In the genomic region with DNA sequence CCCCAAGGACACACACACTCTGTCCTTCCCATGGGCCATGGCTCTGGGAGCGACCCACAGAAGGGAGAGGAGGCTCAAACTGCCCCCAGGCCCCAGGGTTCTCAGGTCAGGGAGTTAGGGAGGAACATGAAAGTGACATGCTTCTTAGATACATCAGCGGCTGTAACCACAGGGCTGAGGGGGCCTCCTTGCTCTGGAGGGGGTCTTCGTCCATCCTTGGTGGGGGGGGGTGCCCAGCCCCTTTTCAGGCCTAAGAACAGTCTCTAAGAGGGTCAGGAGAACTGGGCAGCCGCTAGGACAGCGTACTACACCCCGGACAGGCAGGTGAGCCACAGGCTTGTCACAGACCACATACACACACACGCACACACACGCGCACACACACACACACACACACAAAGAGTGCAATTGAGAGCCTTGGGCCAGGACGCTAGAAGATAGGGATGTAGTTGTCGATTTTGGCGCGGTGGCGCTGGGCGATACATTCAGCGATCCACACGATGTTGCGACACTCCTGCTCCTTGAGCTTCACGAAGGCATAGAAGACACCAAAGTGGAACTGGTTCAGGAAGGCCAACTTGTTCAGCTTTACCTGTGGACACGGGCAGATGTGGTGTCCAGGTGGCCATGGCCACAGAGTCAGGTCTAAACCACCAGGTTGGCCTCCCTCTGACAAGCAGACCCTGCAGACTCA, we compare ENCODE assay signal across 25 cellular contexts. TPM values are rescaled to one million over a fixed set of nuclear protein-coding genes. Genes with fewer than 3 reads are reported as not detected.
DNase-seq lines count a peak whose midpoint lies in the region; ATAC-seq, FAIRE-seq and TF ChIP-seq lines count a peak whose summit lies in the region.
"Had no signal": no experiment of that assay in that cellular context is flagged by ENCODE, and none has a peak within 500 bp of the region (broad histone marks: within the 10 kb centered on the region; RNA-seq: fewer than 3 reads in every experiment).

No MANE protein-coding gene starts in this region.

- peak overlapping the region; percentile 24 for H3K27ac Mint-ChIP-seq in endothelial cell (ENCODE audit: unreplicated experiment)
- H3K27ac Mint-ChIP-seq: activated CD8-positive, alpha-beta memory T cell treated with anti-CD3 and anti-CD28 coated beads, Interleukin-2, amount 10 ng/mL, durations not matched to agents 7 days and 5 days; dendritic cell treated with granulocyte-macrophage colony-stimulating factor and Interleukin-4, amounts not matched to agents 40 ng/mL and 50 ng/mL, for 4 days; type B pancreatic cell had no signal

- H3K4me3 Mint-ChIP-seq in endothelial cell (ENCODE audit: unreplicated experiment): peak overlapping the region; percentile 59
- H3K4me3 Mint-ChIP-seq: activated CD8-positive, alpha-beta memory T cell treated with anti-CD3 and anti-CD28 coated beads, Interleukin-2, amount 10 ng/mL, durations not matched to agents 7 days and 5 days; dendritic cell treated with granulocyte-macrophage colony-stimulating factor and Interleukin-4, amounts not matched to agents 40 ng/mL and 50 ng/mL, for 4 days; type B pancreatic cell had no signal

- peaks cover 23% of the 10 kb centered on the region for H3K27me3 Mint-ChIP-seq in endothelial cell (ENCODE audit: unreplicated experiment)
- H3K27me3 Mint-ChIP-seq: activated CD8-positive, alpha-beta memory T cell treated with anti-CD3 and anti-CD28 coated beads, Interleukin-2, amount 10 ng/mL, durations not matched to agents 7 days and 5 days; type B pancreatic cell had no signal

- no peak for FAIRE-seq in HepG2 (lab: Jason Lieb, UNC)
- FAIRE-seq: islet of Langerhans, TTC549 had no signal

- no peaks in the 10 kb centered on the region for H3K27me3 ChIP-seq in HepG2 (ENCODE audit: control insufficient read depth in 1 of 2, insufficient read depth in 2 of 2, low read length in 2 of 2)
- H3K27me3 ChIP-seq in right lobe of liver: no peaks in the 10 kb centered on the region
- no peaks in the 10 kb centered on the region for H3K27me3 ChIP-seq in thyroid gland
- H3K27me3 ChIP-seq: hepatocyte had no signal

- no peak for DNase-seq in HepG2 (ENCODE audit: low spot score)
- DNase-seq in right lobe of liver: no peak
- no peak for DNase-seq in endothelial cell (ENCODE audit: low spot score)
- DNase-seq in thyroid gland: no peak
- no peak for DNase-seq in Ammon's horn (ENCODE audit: low spot score)
- DNase-seq: activated CD8-positive, alpha-beta memory T cell treated with anti-CD3 and anti-CD28 coated beads, Interleukin-2, amount 10 ng/mL, durations not matched to agents 7 days and 5 days; activated effector memory CD4-positive, alpha-beta T cell treated with Interleukin-2 at 50 U/mL for 16 hours; lower lobe of right lung; NCI-H1105 treated with DMSO at 0.1 percent for 48 hours; NCI-H2107; NCI-H510A; Right ventricle myocardium superior; stimulated activated naive CD4-positive, alpha-beta T cell treated with Interleukin-2 at 50 U/mL for 16 hours; SW 1271 had no signal

- no peak overlapping the region for H2AFZ ChIP-seq in HepG2 (ENCODE audit: low read length)
- H2AFZ ChIP-seq: hepatocyte, parathyroid adenoma had no signal

- CTCF ChIA-PET in HepG2 (lab: Yijun Ruan, JAX; ENCODE audit: low intra/inter-chr PET ratio, low total read pairs): no interaction called here

- H3K36me3 ChIP-seq in HepG2 (replicated peaks in 1 of 2; ENCODE audit: control insufficient read depth in 1 of 2, insufficient read depth in 2 of 2, low read length in 2 of 2) (peaks cover 11 to 33% of the 10 kb centered on the region in 2 experiments; a peak in 4 of 5 replicates), right lobe of liver (peaks cover 0 to 3% (median 0%) of the 10 kb centered on the region in 4 donors), thyroid gland (peaks cover 21 to 23% of the 10 kb centered on the region in 2 donors)

- TF ChIP-seq CTCF in HepG2 (CRISPR knock-in tag; IDR thresholded peaks at IDR 0.05): no peak
- TF ChIP-seq CTCF in right lobe of liver (IDR thresholded peaks at IDR 0.05): no peak
- no peak for TF ChIP-seq CTCF in endothelial cell (IDR thresholded peaks at IDR 0.05; ENCODE audit: unreplicated experiment)
- no peak for TF ChIP-seq CTCF in thyroid gland (IDR thresholded peaks at IDR 0.05)

- BruUV-seq in HepG2 (replicated peaks; lab: Mats Ljungman, UMichigan): TSS peak; percentile 74

- in situ Hi-C loops in HepG2 (cut with HindIII; ENCODE audit: extremely low pct_ligation_motif_present, low pct_unique_long_range_greater_than_20kb): no loop called here

- TF ChIP-seq RAD21 in HepG2 (CRISPR knock-in tag; IDR thresholded peaks at IDR 0.05): no peak

- no peak for TF ChIP-seq EP300 in HepG2 (IDR thresholded peaks at IDR 0.05; ENCODE audit: low read depth in 2 of 2, low read length in 2 of 2)
- no peak for TF ChIP-seq EP300 in HepG2 (CRISPR knock-in tag; IDR thresholded peaks at IDR 0.05; ENCODE audit: borderline replicate concordance)

- H3K9me3 ChIP-seq in HepG2 (ENCODE audit: low read length) (no peaks in the 10 kb centered on the region), right lobe of liver (no peaks in the 10 kb centered on the region), thyroid gland (no peaks in the 10 kb centered on the region)
- H3K9me3 ChIP-seq: BLaER1, lower lobe of right lung had no signal

- H3K4me3 ChIP-seq in HepG2 (replicated peaks in 1 of 3; ENCODE audit: insufficient read depth in 1 of 3, low read depth in 2 of 3, low read length in 3 of 3) (no peak overlapping the region), right lobe of liver (no peak overlapping the region), thyroid gland (replicated peaks in 1 of 3) (no peak overlapping the region)
- H3K4me3 ChIP-seq: BLaER1, hepatocyte, lower lobe of right lung had no signal

- H4K20me1 ChIP-seq in HepG2 (ENCODE audit: insufficient read depth, low read length): no peaks in the 10 kb centered on the region

- ATAC-seq in HepG2: no peak
- ATAC-seq in right lobe of liver: no peak
- no peak for ATAC-seq in HG03432 (IDR thresholded peaks at IDR 0.05; ENCODE audit: unreplicated experiment)
- ATAC-seq: activated CD8-positive, alpha-beta memory T cell treated with anti-CD3 and anti-CD28 coated beads, Interleukin-2, amount 10 ng/mL, durations not matched to agents 7 days and 5 days; lower lobe of right lung had no signal

- H3K4me1 ChIP-seq in HepG2 (ENCODE audit: insufficient read depth, low read length) (peaks cover 5% of the 10 kb centered on the region), right lobe of liver (peaks cover 0 to 23% (median 11%) of the 10 kb centered on the region in 4 donors), thyroid gland (peaks cover 58 to 73% of the 10 kb centered on the region in 2 donors)

- peaks cover 27% of the 10 kb centered on the region for H3K36me3 Mint-ChIP-seq in endothelial cell (ENCODE audit: low read depth, unreplicated experiment)

- POLR2A ChIA-PET in HepG2 (lab: Yijun Ruan, JAX): no interaction called here

- WGBS in HepG2 (ENCODE audit: low lambda C conversion rate): 97% methylated on average over 20 of the region's 20 CpGs
- WGBS in right lobe of liver (ENCODE audit: insufficient coverage, low coverage, low lambda C conversion rate, missing lambda C conversion rate): 90% methylated on average over 4 of the region's 20 CpGs
- 95 to 96% methylated on average over 20 of the region's 20 CpGs for WGBS in thyroid gland, 2 donors

- H3K9ac ChIP-seq in HepG2 (ENCODE audit: insufficient read depth, low read depth, low read length): no peak overlapping the region
- H3K9ac ChIP-seq: BLaER1, parathyroid adenoma had no signal

- no peaks in the 10 kb centered on the region for H3K9me3 Mint-ChIP-seq in endothelial cell (ENCODE audit: unreplicated experiment)
- H3K9me3 Mint-ChIP-seq: dendritic cell treated with granulocyte-macrophage colony-stimulating factor and Interleukin-4, amounts not matched to agents 40 ng/mL and 50 ng/mL, for 4 days; type B pancreatic cell had no signal

- H3K4me2 ChIP-seq in HepG2 (ENCODE audit: low read depth, low read length): no peak overlapping the region
- H3K4me2 ChIP-seq: BLaER1, hepatocyte had no signal

- peaks cover 9% of the 10 kb centered on the region for H3K4me1 Mint-ChIP-seq in endothelial cell (ENCODE audit: unreplicated experiment)

- no peak for TF ChIP-seq POLR2A in HepG2 (IDR thresholded peaks at IDR 0.05; ENCODE audit: insufficient read depth in 1 of 2, low read depth in 2 of 2, low read length in 2 of 2)
- no peak for TF ChIP-seq POLR2A in right lobe of liver (IDR thresholded peaks at IDR 0.05)
- no peak for TF ChIP-seq POLR2A in thyroid gland (IDR thresholded peaks at IDR 0.05)

- intact Hi-C loops in HepG2 (cut with micrococcal nuclease; ENCODE audit: unreplicated experiment) (no loop called here), right lobe of liver (cut with DNase I) (no loop called here), thyroid gland (cut with DNase I) (no loop called here)

- no peaks in the 10 kb centered on the region for H3K79me2 ChIP-seq in HepG2 (ENCODE audit: insufficient read depth, low read length)
- H3K79me2 ChIP-seq: hepatocyte, parathyroid adenoma had no signal

- H3K27ac ChIP-seq in HepG2 (ENCODE audit: extremely low read length, insufficient read depth, low read length) (no peak overlapping the region), right lobe of liver (no peak overlapping the region), thyroid gland (no peak overlapping the region)
- H3K27ac ChIP-seq: BLaER1, hepatocyte, lower lobe of right lung, parathyroid adenoma had no signal

RNA-seq across cellular contexts. Expression of gene HSD11B2, which starts 7.3 kb away (rescaled TPM):
- total RNA-seq in HepG2 (2016; rRNA removed; fragmentation: Illumina TruSeq; extraction: Trizol): 6.7 and 13.6 TPM in 2 replicates
- total RNA-seq in HepG2 (2016; cell fraction: cytosol; rRNA removed; fragmentation: Illumina TruSeq; extraction: Trizol; ENCODE audit: low read depth): 3.9 and 4.1 TPM in 2 replicates
- 5.4 and 13.4 TPM in 2 replicates for total RNA-seq in HepG2 (2016; cell fraction: insoluble cytoplasmic fraction; rRNA removed; fragmentation: Illumina TruSeq; extraction: Trizol)
- 8.8 TPM in 2 replicates for total RNA-seq in HepG2 (2016; cell fraction: membrane; rRNA removed; fragmentation: Illumina TruSeq; extraction: Trizol)
- 14.6 and 15.0 TPM in 2 replicates for total RNA-seq in HepG2 (2016; cell fraction: nucleus; rRNA removed; fragmentation: Illumina TruSeq; extraction: Trizol)
- polyA plus RNA-seq in HepG2 (2011; rRNA removed): 8.9 and 11.9 TPM in 2 replicates
- 5.3 and 6.3 TPM in 2 replicates for polyA plus RNA-seq in HepG2 (2011; cell fraction: cytosol; rRNA removed)
- 34.2 and 34.3 TPM in 2 replicates for polyA plus RNA-seq in HepG2 (2011; cell fraction: nucleus; rRNA removed)
- 8.4 and 11.0 TPM in 2 replicates for polyA plus RNA-seq in HepG2 (2012)
- polyA plus RNA-seq in HepG2 (2016; cell fraction: cytosol; fragmentation: Illumina TruSeq; extraction: Trizol; ENCODE audit: low read depth): 6.5 and 9.3 TPM in 2 replicates
- 11.1 and 13.3 TPM in 2 replicates for polyA plus RNA-seq in HepG2 (2016; cell fraction: insoluble cytoplasmic fraction; fragmentation: Illumina TruSeq; extraction: Trizol; ENCODE audit: low read depth)
- 11.3 and 12.9 TPM in 2 replicates for polyA plus RNA-seq in HepG2 (2016; cell fraction: membrane; fragmentation: Illumina TruSeq; extraction: Trizol; ENCODE audit: low read depth)
- polyA plus RNA-seq in HepG2 (2016; cell fraction: nucleus; fragmentation: Illumina TruSeq; extraction: Trizol; ENCODE audit: insufficient read depth, low read depth): 48.6 and 52.7 TPM in 2 replicates
- 3.3 and 16.4 TPM in 2 replicates for polyA minus RNA-seq in HepG2 (2011; rRNA and poly(A)+ RNA removed; ENCODE audit: low replicate concordance)
- 4.1 and 8.5 TPM in 2 replicates for polyA minus RNA-seq in HepG2 (2011; cell fraction: cytosol; rRNA and poly(A)+ RNA removed)
- polyA minus RNA-seq in HepG2 (2011; cell fraction: nucleus; rRNA and poly(A)+ RNA removed): 8.7 and 11.3 TPM in 2 replicates
- 1 to 10 TPM; 1.3 to 2.7 (median 2.1) TPM for total RNA-seq in right lobe of liver
- total RNA-seq in endothelial cell (ENCODE audit: unreplicated experiment): 3.3 TPM
- 10 to 100 TPM in 2 of 4 donors, 1 to 10 TPM in 2; 4.6 to 11.9 (median 9.0) TPM for total RNA-seq in thyroid gland
- total RNA-seq: A172, fibroblast of villous mesenchyme had no signal

RNA-seq across cellular contexts. Expression of gene ZDHHC1, which starts 22.0 kb away (rescaled TPM):
- total RNA-seq in HepG2 (2016; rRNA removed; fragmentation: Illumina TruSeq; extraction: Trizol): 0.36 and 1.1 TPM in 2 replicates
- total RNA-seq in HepG2 (2016; cell fraction: cytosol; rRNA removed; fragmentation: Illumina TruSeq; extraction: Trizol; ENCODE audit: low read depth): 1.6 and 1.9 TPM in 2 replicates
- 0.33 and 1.3 TPM in 2 replicates for total RNA-seq in HepG2 (2016; cell fraction: insoluble cytoplasmic fraction; rRNA removed; fragmentation: Illumina TruSeq; extraction: Trizol)
- total RNA-seq in HepG2 (2016; cell fraction: membrane; rRNA removed; fragmentation: Illumina TruSeq; extraction: Trizol): 2.2 and 3.3 TPM in 2 replicates
- total RNA-seq in HepG2 (2016; cell fraction: nucleus; rRNA removed; fragmentation: Illumina TruSeq; extraction: Trizol): 0.96 and 3.2 TPM in 2 replicates
- 0.47 and 0.51 TPM in 2 replicates for polyA plus RNA-seq in HepG2 (2011; rRNA removed)
- 0.28 and 0.60 TPM in 2 replicates for polyA plus RNA-seq in HepG2 (2011; cell fraction: cytosol; rRNA removed)
- polyA plus RNA-seq in HepG2 (2011; cell fraction: nucleus; rRNA removed): 2.1 and 2.7 TPM in 2 replicates
- 0.36 and 1.0 TPM in 2 replicates for polyA plus RNA-seq in HepG2 (2012)
- 1.3 and 1.6 TPM in 2 replicates for polyA plus RNA-seq in HepG2 (2016; cell fraction: cytosol; fragmentation: Illumina TruSeq; extraction: Trizol; ENCODE audit: low read depth)
- polyA plus RNA-seq in HepG2 (2016; cell fraction: insoluble cytoplasmic fraction; fragmentation: Illumina TruSeq; extraction: Trizol; ENCODE audit: low read depth): 0.35 and 0.63 TPM in 2 replicates
- 1.2 and 1.6 TPM in 2 replicates for polyA plus RNA-seq in HepG2 (2016; cell fraction: membrane; fragmentation: Illumina TruSeq; extraction: Trizol; ENCODE audit: low read depth)
- 1.3 and 1.4 TPM in 2 replicates for polyA plus RNA-seq in HepG2 (2016; cell fraction: nucleus; fragmentation: Illumina TruSeq; extraction: Trizol; ENCODE audit: insufficient read depth, low read depth)
- 1.6 and 5.9 TPM in 2 replicates for polyA minus RNA-seq in HepG2 (2011; rRNA and poly(A)+ RNA removed; ENCODE audit: low replicate concordance)
- 0.26 TPM in 1 of 2 replicates, not detected in the other for polyA minus RNA-seq in HepG2 (2011; cell fraction: cytosol; rRNA and poly(A)+ RNA removed)
- 1.6 and 3.5 TPM in 2 replicates for polyA minus RNA-seq in HepG2 (2011; cell fraction: nucleus; rRNA and poly(A)+ RNA removed)
- 1 to 10 TPM; 1.2 to 4.0 (median 1.8) TPM for total RNA-seq in right lobe of liver
- 7.2 TPM for total RNA-seq in endothelial cell (ENCODE audit: unreplicated experiment)
- 10 to 100 TPM; 33.3 to 63.8 (median 50.9) TPM for total RNA-seq in thyroid gland

RNA-seq across cellular contexts. Expression of gene ATP6V0D1, which starts 42.7 kb away (rescaled TPM):
- total RNA-seq in HepG2 (2016; rRNA removed; fragmentation: Illumina TruSeq; extraction: Trizol) (49.5 and 51.1 TPM in 2 replicates), right lobe of liver (10 to 100 TPM; 33.6 to 84.6 (median 47.0) TPM), endothelial cell (ENCODE audit: unreplicated experiment) (107 TPM), thyroid gland (100 to 1,000 TPM; 110 to 238 (median 142) TPM)
- 13.5 and 16.0 TPM in 2 replicates for total RNA-seq in HepG2 (2016; cell fraction: cytosol; rRNA removed; fragmentation: Illumina TruSeq; extraction: Trizol; ENCODE audit: low read depth)
- 45.3 and 52.4 TPM in 2 replicates for total RNA-seq in HepG2 (2016; cell fraction: insoluble cytoplasmic fraction; rRNA removed; fragmentation: Illumina TruSeq; extraction: Trizol)
- total RNA-seq in HepG2 (2016; cell fraction: membrane; rRNA removed; fragmentation: Illumina TruSeq; extraction: Trizol): 23.6 and 25.5 TPM in 2 replicates
- total RNA-seq in HepG2 (2016; cell fraction: nucleus; rRNA removed; fragmentation: Illumina TruSeq; extraction: Trizol): 26.3 and 30.4 TPM in 2 replicates
- polyA plus RNA-seq in HepG2 (2011; rRNA removed): 54.2 and 61.3 TPM in 2 replicates
- 55.2 and 57.9 TPM in 2 replicates for polyA plus RNA-seq in HepG2 (2011; cell fraction: cytosol; rRNA removed)
- polyA plus RNA-seq in HepG2 (2011; cell fraction: nucleus; rRNA removed): 32.7 and 35.9 TPM in 2 replicates
- 29.3 and 41.3 TPM in 2 replicates for polyA plus RNA-seq in HepG2 (2012)
- 16.4 and 17.3 TPM in 2 replicates for polyA plus RNA-seq in HepG2 (2016; cell fraction: cytosol; fragmentation: Illumina TruSeq; extraction: Trizol; ENCODE audit: low read depth)
- polyA plus RNA-seq in HepG2 (2016; cell fraction: insoluble cytoplasmic fraction; fragmentation: Illumina TruSeq; extraction: Trizol; ENCODE audit: low read depth): 55.4 and 63.8 TPM in 2 replicates
- 21.4 and 22.6 TPM in 2 replicates for polyA plus RNA-seq in HepG2 (2016; cell fraction: membrane; fragmentation: Illumina TruSeq; extraction: Trizol; ENCODE audit: low read depth)
- polyA plus RNA-seq in HepG2 (2016; cell fraction: nucleus; fragmentation: Illumina TruSeq; extraction: Trizol; ENCODE audit: insufficient read depth, low read depth): 45.0 and 53.3 TPM in 2 replicates
- polyA minus RNA-seq in HepG2 (2011; rRNA and poly(A)+ RNA removed; ENCODE audit: low replicate concordance): 104 and 246 TPM in 2 replicates
- polyA minus RNA-seq in HepG2 (2011; cell fraction: cytosol; rRNA and poly(A)+ RNA removed): 37.9 and 45.0 TPM in 2 replicates
- polyA minus RNA-seq in HepG2 (2011; cell fraction: nucleus; rRNA and poly(A)+ RNA removed): 14.7 and 19.8 TPM in 2 replicates

RNA-seq across cellular contexts. Expression of gene TPPP3, which starts 44.9 kb away (rescaled TPM):
- 0.20 and 0.44 TPM in 2 replicates for total RNA-seq in HepG2 (2016; rRNA removed; fragmentation: Illumina TruSeq; extraction: Trizol)
- 0.18 TPM in 1 of 2 replicates, not detected in the other for total RNA-seq in HepG2 (2016; cell fraction: cytosol; rRNA removed; fragmentation: Illumina TruSeq; extraction: Trizol; ENCODE audit: low read depth)
- total RNA-seq in HepG2 (2016; cell fraction: insoluble cytoplasmic fraction; rRNA removed; fragmentation: Illumina TruSeq; extraction: Trizol): 0.50 and 0.54 TPM in 2 replicates
- total RNA-seq in HepG2 (2016; cell fraction: membrane; rRNA removed; fragmentation: Illumina TruSeq; extraction: Trizol): 0.31 TPM in 1 of 2 replicates, not detected in the other
- total RNA-seq in HepG2 (2016; cell fraction: nucleus; rRNA removed; fragmentation: Illumina TruSeq; extraction: Trizol): 0.62 and 0.63 TPM in 2 replicates
- polyA plus RNA-seq in HepG2 (2011; rRNA removed): 0.16 TPM in 1 of 2 replicates, not detected in the other
- polyA plus RNA-seq in HepG2 (2011; cell fraction: cytosol; rRNA removed): 0.05 and 0.31 TPM in 2 replicates
- 0.31 and 0.50 TPM in 2 replicates for polyA plus RNA-seq in HepG2 (2011; cell fraction: nucleus; rRNA removed)
- 0.15 and 0.69 TPM in 2 replicates for polyA plus RNA-seq in HepG2 (2012)
- polyA plus RNA-seq in HepG2 (2016; cell fraction: cytosol; fragmentation: Illumina TruSeq; extraction: Trizol; ENCODE audit: low read depth): 0.12 TPM in 1 of 2 replicates, not detected in the other
- 0.23 and 0.32 TPM in 2 replicates for polyA plus RNA-seq in HepG2 (2016; cell fraction: insoluble cytoplasmic fraction; fragmentation: Illumina TruSeq; extraction: Trizol; ENCODE audit: low read depth)
- polyA plus RNA-seq in HepG2 (2016; cell fraction: membrane; fragmentation: Illumina TruSeq; extraction: Trizol; ENCODE audit: low read depth): not detected in 2 replicates
- polyA plus RNA-seq in HepG2 (2016; cell fraction: nucleus; fragmentation: Illumina TruSeq; extraction: Trizol; ENCODE audit: insufficient read depth, low read depth): 0.48 and 0.55 TPM in 2 replicates
- 0.38 TPM in 1 of 2 replicates, not detected in the other for polyA minus RNA-seq in HepG2 (2011; rRNA and poly(A)+ RNA removed; ENCODE audit: low replicate concordance)
- polyA minus RNA-seq in HepG2 (2011; cell fraction: cytosol; rRNA and poly(A)+ RNA removed): not detected in 2 replicates
- 0.64 TPM in 1 of 2 replicates, not detected in the other for polyA minus RNA-seq in HepG2 (2011; cell fraction: nucleus; rRNA and poly(A)+ RNA removed)
- under 1 TPM in 5 of 6 experiments, not detected in 1; 0.24 to 0.65 (median 0.37) TPM for total RNA-seq in right lobe of liver
- 1.1 TPM for total RNA-seq in endothelial cell (ENCODE audit: unreplicated experiment)
- total RNA-seq in thyroid gland: 1 to 10 TPM in 2 of 4 donors, under 1 TPM in 2; 0.54 to 2.3 (median 1.5) TPM
- total RNA-seq: activated CD8-positive, alpha-beta memory T cell treated with anti-CD3 and anti-CD28 coated beads, Interleukin-2, amount 10 ng/mL, durations not matched to agents 7 days and 5 days had no signal

RNA-seq across cellular contexts. Expression of gene AGRP, which starts 45.1 kb away (rescaled TPM):
- total RNA-seq in HepG2 (2016; rRNA removed; fragmentation: Illumina TruSeq; extraction: Trizol): not detected in 2 replicates
- not detected in 2 replicates for total RNA-seq in HepG2 (2016; cell fraction: cytosol; rRNA removed; fragmentation: Illumina TruSeq; extraction: Trizol; ENCODE audit: low read depth)
- not detected in 2 replicates for total RNA-seq in HepG2 (2016; cell fraction: insoluble cytoplasmic fraction; rRNA removed; fragmentation: Illumina TruSeq; extraction: Trizol)
- total RNA-seq in HepG2 (2016; cell fraction: membrane; rRNA removed; fragmentation: Illumina TruSeq; extraction: Trizol): 0.28 TPM in 1 of 2 replicates, not detected in the other
- not detected in 2 replicates for total RNA-seq in HepG2 (2016; cell fraction: nucleus; rRNA removed; fragmentation: Illumina TruSeq; extraction: Trizol)
- polyA plus RNA-seq in HepG2 (2011; rRNA removed): not detected in 2 replicates
- polyA plus RNA-seq in HepG2 (2011; cell fraction: cytosol; rRNA removed): 0.34 TPM in 1 of 2 replicates, not detected in the other
- not detected in 2 replicates for polyA plus RNA-seq in HepG2 (2011; cell fraction: nucleus; rRNA removed)
- polyA plus RNA-seq in HepG2 (2012): 0.75 TPM in 1 of 2 replicates, not detected in the other
- polyA plus RNA-seq in HepG2 (2016; cell fraction: cytosol; fragmentation: Illumina TruSeq; extraction: Trizol; ENCODE audit: low read depth): not detected in 2 replicates
- not detected in 2 replicates for polyA plus RNA-seq in HepG2 (2016; cell fraction: insoluble cytoplasmic fraction; fragmentation: Illumina TruSeq; extraction: Trizol; ENCODE audit: low read depth)
- not detected in 2 replicates for polyA plus RNA-seq in HepG2 (2016; cell fraction: membrane; fragmentation: Illumina TruSeq; extraction: Trizol; ENCODE audit: low read depth)
- polyA plus RNA-seq in HepG2 (2016; cell fraction: nucleus; fragmentation: Illumina TruSeq; extraction: Trizol; ENCODE audit: insufficient read depth, low read depth): not detected in 2 replicates
- not detected in 2 replicates for polyA minus RNA-seq in HepG2 (2011; rRNA and poly(A)+ RNA removed; ENCODE audit: low replicate concordance)
- not detected in 2 replicates for polyA minus RNA-seq in HepG2 (2011; cell fraction: cytosol; rRNA and poly(A)+ RNA removed)
- not detected in 2 replicates for polyA minus RNA-seq in HepG2 (2011; cell fraction: nucleus; rRNA and poly(A)+ RNA removed)
- not detected for total RNA-seq in right lobe of liver
- not detected for total RNA-seq in endothelial cell (ENCODE audit: unreplicated experiment)
- total RNA-seq in thyroid gland: not detected
- total RNA-seq: A172; activated CD8-positive, alpha-beta memory T cell treated with anti-CD3 and anti-CD28 coated beads, Interleukin-2, amount 10 ng/mL, durations not matched to agents 7 days and 5 days; fibroblast of villous mesenchyme; LHCN-M2; Right ventricle myocardium superior had no signal
